8 cellular contexts compared by ENCODE assay signal in genomic region chr7:138663741-138664710, GRCh38. TPM values are rescaled to one million over a fixed set of nuclear protein-coding genes. Genes with fewer than 3 reads are reported as not detected.
DNase-seq lines count a peak whose midpoint lies in the region; ATAC-seq and TF ChIP-seq lines count a peak whose summit lies in the region.

No MANE protein-coding gene starts in this region.

- H3K4me3 ChIP-seq in AG10803 (ENCODE audit: low read length) (peak overlapping the region; percentile 37), mammary epithelial cell (replicated peaks in 1 of 3; ENCODE audit: insufficient read depth in 1 of 3, low read depth in 2 of 3, low read length in 3 of 3) (peak overlapping the region; percentile 18 to 50 (median 43)), liver (ENCODE audit: low read depth in 1 of 3, low read length in 3 of 3) (peak overlapping the region in 2 of 3 donors; percentile 34 to 59)

- no peak overlapping the region for H3K9ac ChIP-seq in mammary epithelial cell (ENCODE audit: insufficient read depth, low read length)
- H3K9ac ChIP-seq in liver (ENCODE audit: low read depth in 1 of 2, low read length in 2 of 2): no peak overlapping the region

- CTCF ChIA-PET in mammary epithelial cell (lab: Charles Lee; ENCODE audit: low non-redundant PET): interaction anchor here (0.7 kb wide), 1 partner anchor 194 kb away, joined by 6 read pairs; no protein-coding TSS in a partner anchor

- no peak for ATAC-seq in GM21619 (IDR thresholded peaks at IDR 0.05; ENCODE audit: unreplicated experiment)

- BruUV-seq in mammary epithelial cell (replicated peaks; lab: Mats Ljungman, UMichigan): no TSS peak

- H3K9me3 ChIP-seq in mammary epithelial cell (replicated peaks; ENCODE audit: insufficient read depth, low read length) (no peaks in the 10 kb centered on the region), liver (ENCODE audit: control insufficient read depth in 4 of 4, low read length in 3 of 4) (no peaks in the 10 kb centered on the region)

- TF ChIP-seq RAD21 in liver (IDR thresholded peaks at IDR 0.05): no peak

- in situ Hi-C loops in KBM-7 (cut with MboI; ENCODE audit: low pct_unique_long_range_greater_than_20kb, low sequenced_read_pairs) (no loop called here), mammary epithelial cell (cut with MboI; ENCODE audit: low sequenced_read_pairs in 2 of 2) (no loop called here)

- 31% methylated on average over 21 of the region's 59 CpGs for WGBS in mammary epithelial cell (ENCODE audit: low coverage, missing lambda C conversion rate)
- WGBS in liver: 45% methylated on average over 59 of the region's 59 CpGs

- H3K79me2 ChIP-seq in mammary epithelial cell (ENCODE audit: insufficient read depth, low read length): no peaks in the 10 kb centered on the region

- DNase-seq in AG10803 (ENCODE audit: low read depth): no peak
- peak; percentile 60 for DNase-seq in KBM-7
- no peak for DNase-seq in mammary epithelial cell
- DNase-seq in NCI-H446 treated with DMSO at 0.1 percent for 48 hours (lab: John Stamatoyannopoulos, UW): no peak
- no peak for DNase-seq in stimulated activated CD4-positive, alpha-beta T cell treated with anti-CD3 and anti-CD28 coated beads, Interleukin-4, amount 100 ng/mL, for 1 hour

- H3K27ac ChIP-seq in mammary epithelial cell (ENCODE audit: insufficient read depth, low read depth, low read length) (no peak overlapping the region), liver (ENCODE audit: low read depth in 1 of 2, low read length in 2 of 2) (no peak overlapping the region), temporal lobe (ENCODE audit: low read depth, low read length) (peak overlapping the region; percentile 67)

- no peaks in the 10 kb centered on the region for H4K20me1 ChIP-seq in mammary epithelial cell (ENCODE audit: insufficient read depth, low read length)

- no peak for TF ChIP-seq CTCF in AG10803 (conservative IDR thresholded peaks at IDR 0.05; ENCODE audit: low read length)
- no peak for TF ChIP-seq CTCF in mammary epithelial cell (conservative IDR thresholded peaks at IDR 0.05 in 1 of 2, IDR thresholded peaks at IDR 0.05 in 1 of 2; ENCODE audit: extremely low read depth in 1 of 2, insufficient read depth in 1 of 2, low read depth in 1 of 2, low read length in 2 of 2)
- no peak for TF ChIP-seq CTCF in liver (IDR thresholded peaks at IDR 0.05; ENCODE audit: low read depth, low read length, missing input control)

- H2AFZ ChIP-seq in mammary epithelial cell (ENCODE audit: low read depth, low read length): peak overlapping the region; percentile 76

- intact Hi-C loops in mammary epithelial cell (cut with micrococcal nuclease): no loop called here

- dilution Hi-C loops in mammary epithelial cell (cut with HindIII; ENCODE audit: low sequenced_read_pairs): no loop called here

- H3K27me3 ChIP-seq in mammary epithelial cell (ENCODE audit: insufficient read depth, low read length) (no peaks in the 10 kb centered on the region), liver (ENCODE audit: control insufficient read depth in 4 of 4, insufficient read depth in 4 of 4, low read length in 3 of 4) (no peaks in the 10 kb centered on the region)

- H3K4me1 ChIP-seq in mammary epithelial cell (ENCODE audit: insufficient read depth, low read length) (peaks cover 3% of the 10 kb centered on the region), liver (ENCODE audit: control insufficient read depth in 4 of 4, insufficient read depth in 4 of 4, low read length in 3 of 4) (peaks cover 0 to 3% (median 2%) of the 10 kb centered on the region in 4 donors)

- H3K36me3 ChIP-seq in mammary epithelial cell (ENCODE audit: insufficient read depth, low read length) (no peaks in the 10 kb centered on the region), liver (ENCODE audit: control insufficient read depth in 4 of 4, insufficient read depth in 3 of 4, low read depth in 1 of 4, low read length in 3 of 4) (no peaks in the 10 kb centered on the region)

- peak overlapping the region; percentile 92 for H3K4me2 ChIP-seq in mammary epithelial cell (ENCODE audit: insufficient read depth, low read depth, low read length)

TF ChIP-seq in liver, 16 proteins besides CTCF, POLR2A, EP300 and RAD21:
- TF ChIP-seq FOXA1 (IDR thresholded peaks at IDR 0.05) (no peak), HNF4A (conservative IDR thresholded peaks at IDR 0.05) (no peak), GABPA (IDR thresholded peaks at IDR 0.05 in 1 of 2, conservative IDR thresholded peaks at IDR 0.05 in 1 of 2) (no peak), JUND (IDR thresholded peaks at IDR 0.05) (no peak), REST (IDR thresholded peaks at IDR 0.05) (no peak), TAF1 (conservative IDR thresholded peaks at IDR 0.05) (no peak), FOXA2 (IDR thresholded peaks at IDR 0.05) (no peak), HNF4G (IDR thresholded peaks at IDR 0.05) (no peak), ZBTB33 (IDR thresholded peaks at IDR 0.05) (no peak), RXRA (IDR thresholded peaks at IDR 0.05) (no peak), NR2F2 (IDR thresholded peaks at IDR 0.05) (no peak)
- TF ChIP-seq, protein P1, sequence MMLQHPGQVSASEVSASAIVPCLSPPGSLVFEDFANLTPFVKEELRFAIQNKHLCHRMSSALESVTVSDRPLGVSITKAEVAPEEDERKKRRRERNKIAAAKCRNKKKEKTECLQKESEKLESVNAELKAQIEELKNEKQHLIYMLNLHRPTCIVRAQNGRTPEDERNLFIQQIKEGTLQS (IDR thresholded peaks at IDR 0.05): no peak

RNA-seq across cellular contexts. Expression of gene SVOPL, which starts 37.1 kb away (rescaled TPM):
- total RNA-seq in mammary epithelial cell (under 1 TPM in 1 of 2 donors, not detected in 1; under 0.01 TPM), liver (under 1 TPM in 1 of 2 donors, not detected in 1; 0.33 TPM), temporal lobe (0.25 TPM)
- polyA plus RNA-seq in mammary epithelial cell (not detected), liver (not detected)
- not detected for polyA minus RNA-seq in mammary epithelial cell
